1 cellular context compared by ENCODE assay signal in the genomic region with DNA sequence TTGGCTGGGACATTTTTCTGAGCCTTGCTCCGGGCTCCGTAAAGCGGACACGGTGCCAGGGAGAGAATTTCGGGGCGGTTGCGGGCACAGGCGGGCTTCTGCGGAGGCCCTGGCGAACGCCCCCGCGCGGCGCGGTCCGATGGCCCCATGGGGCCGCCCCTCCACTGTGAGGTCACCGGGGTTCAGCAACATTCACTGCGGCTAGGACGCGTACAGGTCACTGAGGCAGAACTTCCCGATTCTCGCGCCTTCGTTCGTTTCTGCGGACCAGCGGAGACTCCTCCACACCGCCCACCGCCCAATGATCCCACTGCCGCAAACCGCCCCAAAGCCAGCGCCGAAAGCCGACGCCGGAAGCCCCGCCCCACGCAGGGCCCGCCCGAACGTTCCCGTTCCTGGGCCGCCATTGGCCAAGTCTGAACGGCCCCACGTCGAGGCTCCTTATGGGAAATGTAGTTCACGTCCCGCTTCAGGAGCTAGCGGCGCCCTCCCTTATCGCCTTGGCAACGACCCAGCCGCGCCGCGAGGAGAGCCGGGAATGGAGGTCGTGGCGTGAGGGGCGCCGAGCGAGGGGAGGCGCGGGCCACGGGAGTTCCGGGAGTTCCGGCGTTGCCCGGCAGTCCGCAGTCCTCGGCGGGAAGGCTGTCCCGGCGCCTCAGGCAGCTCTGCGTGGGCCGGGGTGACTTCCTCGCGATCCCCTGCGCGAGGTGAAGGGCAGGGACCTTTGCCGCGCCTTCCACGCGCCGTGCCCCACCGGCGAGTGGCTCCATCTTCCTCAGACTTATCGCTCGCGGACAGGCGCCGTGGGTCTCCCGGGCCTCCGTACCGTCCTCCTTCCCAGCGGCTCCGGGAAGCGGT.
TF ChIP-seq lines count a peak whose summit lies in the region.

ZNF584 (plus strand) TSS at position 498 of the 858 bp plus-strand sequence. CDS start 499 bp downstream, outside the sequence.

TF ChIP-seq in HepG2, 621 proteins besides CTCF, POLR2A, EP300 and RAD21 (continued from another document and continues in another):
- TF ChIP-seq TARDBP (CRISPR knock-in tag; IDR thresholded peaks at IDR 0.05) (peak; percentile 60), ZNF33B (CRISPR knock-in tag; IDR thresholded peaks at IDR 0.05) (no peak; the same call in 1 of the 2 replicates), ZNF878 (CRISPR knock-in tag; IDR thresholded peaks at IDR 0.05) (no peak), ZNF746 (CRISPR knock-in tag; IDR thresholded peaks at IDR 0.05) (no peak; the same call in 1 of the 2 replicates), SPEN (CRISPR knock-in tag; IDR thresholded peaks at IDR 0.05; ENCODE audit: low read depth) (peak; percentile 64), NPAS2 (CRISPR knock-in tag; IDR thresholded peaks at IDR 0.05; ENCODE audit: borderline replicate concordance) (no peak), PAF1 (CRISPR knock-in tag; IDR thresholded peaks at IDR 0.05) (no peak), KDM3A (CRISPR knock-in tag; IDR thresholded peaks at IDR 0.05; ENCODE audit: low read depth) (no peak), ZNF143 (CRISPR knock-in tag; IDR thresholded peaks at IDR 0.05) (peak; percentile 97), MLX (CRISPR knock-in tag; IDR thresholded peaks at IDR 0.05) (0 out of 2 replicates have a peak, but pooled peaks have one; percentile 0), NCOA1 (CRISPR knock-in tag; IDR thresholded peaks at IDR 0.05) (no peak), TBP (CRISPR knock-in tag; IDR thresholded peaks at IDR 0.05) (no peak), SATB2 (CRISPR knock-in tag; IDR thresholded peaks at IDR 0.05) (no peak), EZH2 (conservative IDR thresholded peaks at IDR 0.05; ENCODE audit: low read depth, low read length) (no peak), JUN (CRISPR knock-in tag; IDR thresholded peaks at IDR 0.05) (no peak), DNMT1 (CRISPR knock-in tag; IDR thresholded peaks at IDR 0.05) (no peak; the same call in 1 of the 2 replicates), TAF15 (IDR thresholded peaks at IDR 0.05; ENCODE audit: low read depth, low read length, poor library complexity, severe bottlenecking) (no peak), SOX6 (IDR thresholded peaks at IDR 0.05) (no peak), SOX6 (CRISPR knock-in tag; IDR thresholded peaks at IDR 0.05) (peak; percentile 52), SNAPC4 (CRISPR knock-in tag; IDR thresholded peaks at IDR 0.05) (no peak), MIXL1 (CRISPR knock-in tag; IDR thresholded peaks at IDR 0.05) (no peak), CREBL2 (CRISPR knock-in tag; IDR thresholded peaks at IDR 0.05; ENCODE audit: borderline replicate concordance) (no peak; the same call in 1 of the 2 replicates), GATAD2A (CRISPR knock-in tag; IDR thresholded peaks at IDR 0.05) (peak; percentile 40; the same call in 1 of the 2 replicates), KLF15 (CRISPR knock-in tag; IDR thresholded peaks at IDR 0.05; ENCODE audit: borderline replicate concordance) (peak; percentile 36; the same call in 1 of the 2 replicates), ZNF766 (CRISPR knock-in tag; IDR thresholded peaks at IDR 0.05; ENCODE audit: borderline replicate concordance) (no peak; the same call in 1 of the 2 replicates), DZIP1 (CRISPR knock-in tag; IDR thresholded peaks at IDR 0.05) (peak; percentile 96; the same call in 1 of the 2 replicates), ARNT (IDR thresholded peaks at IDR 0.05) (no peak), ZNF20 (CRISPR knock-in tag; IDR thresholded peaks at IDR 0.05) (0 out of 2 replicates have a peak, but pooled peaks have one; percentile 38), SSRP1 (CRISPR knock-in tag; IDR thresholded peaks at IDR 0.05) (no peak), ZNF331 (CRISPR knock-in tag; IDR thresholded peaks at IDR 0.05) (peak; percentile 26; the same call in 1 of the 2 replicates), TRIM24 (CRISPR knock-in tag; IDR thresholded peaks at IDR 0.05) (no peak), ZNF768 (CRISPR knock-in tag; IDR thresholded peaks at IDR 0.05) (no peak)
- TF ChIP-seq, protein P1, sequence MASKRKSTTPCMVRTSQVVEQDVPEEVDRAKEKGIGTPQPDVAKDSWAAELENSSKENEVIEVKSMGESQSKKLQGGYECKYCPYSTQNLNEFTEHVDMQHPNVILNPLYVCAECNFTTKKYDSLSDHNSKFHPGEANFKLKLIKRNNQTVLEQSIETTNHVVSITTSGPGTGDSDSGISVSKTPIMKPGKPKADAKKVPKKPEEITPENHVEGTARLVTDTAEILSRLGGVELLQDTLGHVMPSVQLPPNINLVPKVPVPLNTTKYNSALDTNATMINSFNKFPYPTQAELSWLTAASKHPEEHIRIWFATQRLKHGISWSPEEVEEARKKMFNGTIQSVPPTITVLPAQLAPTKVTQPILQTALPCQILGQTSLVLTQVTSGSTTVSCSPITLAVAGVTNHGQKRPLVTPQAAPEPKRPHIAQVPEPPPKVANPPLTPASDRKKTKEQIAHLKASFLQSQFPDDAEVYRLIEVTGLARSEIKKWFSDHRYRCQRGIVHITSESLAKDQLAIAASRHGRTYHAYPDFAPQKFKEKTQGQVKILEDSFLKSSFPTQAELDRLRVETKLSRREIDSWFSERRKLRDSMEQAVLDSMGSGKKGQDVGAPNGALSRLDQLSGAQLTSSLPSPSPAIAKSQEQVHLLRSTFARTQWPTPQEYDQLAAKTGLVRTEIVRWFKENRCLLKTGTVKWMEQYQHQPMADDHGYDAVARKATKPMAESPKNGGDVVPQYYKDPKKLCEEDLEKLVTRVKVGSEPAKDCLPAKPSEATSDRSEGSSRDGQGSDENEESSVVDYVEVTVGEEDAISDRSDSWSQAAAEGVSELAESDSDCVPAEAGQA (IDR thresholded peaks at IDR 0.05; ENCODE audit: low read depth), result peak; percentile 66
- TF ChIP-seq, protein P1 (CRISPR knock-in tag; IDR thresholded peaks at IDR 0.05; ENCODE audit: borderline replicate concordance), result no peak
- TF ChIP-seq, protein P2, sequence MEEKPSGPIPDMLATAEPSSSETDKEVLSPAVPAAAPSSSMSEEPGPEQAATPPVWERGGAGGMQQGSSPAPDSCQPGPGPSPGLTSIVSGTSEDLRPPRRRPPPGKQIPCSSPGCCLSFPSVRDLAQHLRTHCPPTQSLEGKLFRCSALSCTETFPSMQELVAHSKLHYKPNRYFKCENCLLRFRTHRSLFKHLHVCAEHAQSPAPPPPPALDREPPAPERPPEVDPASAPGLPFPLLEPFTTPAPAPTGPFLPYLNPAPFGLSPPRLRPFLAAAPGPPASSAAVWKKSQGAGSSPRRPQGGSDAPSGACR (CRISPR knock-in tag; IDR thresholded peaks at IDR 0.05), result 0 out of 2 replicates have a peak, but pooled peaks have one; percentile 12
- TF ChIP-seq, protein P3, sequence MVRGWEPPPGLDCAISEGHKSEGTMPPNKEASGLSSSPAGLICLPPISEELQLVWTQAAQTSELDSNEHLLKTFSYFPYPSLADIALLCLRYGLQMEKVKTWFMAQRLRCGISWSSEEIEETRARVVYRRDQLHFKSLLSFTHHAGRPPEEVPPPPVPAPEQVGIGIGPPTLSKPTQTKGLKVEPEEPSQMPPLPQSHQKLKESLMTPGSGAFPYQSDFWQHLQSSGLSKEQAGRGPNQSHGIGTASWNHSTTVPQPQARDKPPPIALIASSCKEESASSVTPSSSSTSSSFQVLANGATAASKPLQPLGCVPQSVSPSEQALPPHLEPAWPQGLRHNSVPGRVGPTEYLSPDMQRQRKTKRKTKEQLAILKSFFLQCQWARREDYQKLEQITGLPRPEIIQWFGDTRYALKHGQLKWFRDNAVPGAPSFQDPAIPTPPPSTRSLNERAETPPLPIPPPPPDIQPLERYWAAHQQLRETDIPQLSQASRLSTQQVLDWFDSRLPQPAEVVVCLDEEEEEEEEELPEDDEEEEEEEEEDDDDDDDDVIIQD (CRISPR knock-in tag; IDR thresholded peaks at IDR 0.05; ENCODE audit: low read depth), result no peak
- TF ChIP-seq, protein P4, sequence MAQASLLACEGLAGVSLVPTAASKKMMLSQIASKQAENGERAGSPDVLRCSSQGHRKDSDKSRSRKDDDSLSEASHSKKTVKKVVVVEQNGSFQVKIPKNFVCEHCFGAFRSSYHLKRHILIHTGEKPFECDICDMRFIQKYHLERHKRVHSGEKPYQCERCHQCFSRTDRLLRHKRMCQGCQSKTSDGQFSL (CRISPR knock-in tag; IDR thresholded peaks at IDR 0.05), result no peak
- TF ChIP-seq, protein P5, sequence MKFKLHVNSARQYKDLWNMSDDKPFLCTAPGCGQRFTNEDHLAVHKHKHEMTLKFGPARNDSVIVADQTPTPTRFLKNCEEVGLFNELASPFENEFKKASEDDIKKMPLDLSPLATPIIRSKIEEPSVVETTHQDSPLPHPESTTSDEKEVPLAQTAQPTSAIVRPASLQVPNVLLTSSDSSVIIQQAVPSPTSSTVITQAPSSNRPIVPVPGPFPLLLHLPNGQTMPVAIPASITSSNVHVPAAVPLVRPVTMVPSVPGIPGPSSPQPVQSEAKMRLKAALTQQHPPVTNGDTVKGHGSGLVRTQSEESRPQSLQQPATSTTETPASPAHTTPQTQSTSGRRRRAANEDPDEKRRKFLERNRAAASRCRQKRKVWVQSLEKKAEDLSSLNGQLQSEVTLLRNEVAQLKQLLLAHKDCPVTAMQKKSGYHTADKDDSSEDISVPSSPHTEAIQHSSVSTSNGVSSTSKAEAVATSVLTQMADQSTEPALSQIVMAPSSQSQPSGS (CRISPR knock-in tag; IDR thresholded peaks at IDR 0.05), result no peak; the same call in 1 of the 2 replicates
